Comparison of ENCODE assay signal across 20 cellular contexts in genomic region chr12:51662728-51663154, GRCh38.
DNase-seq lines count a peak whose midpoint lies in the region; TF ChIP-seq lines count a peak whose summit lies in the region.
"Had no signal": no experiment of that assay in that cellular context is flagged by ENCODE, and none has a peak within 500 bp of the region (broad histone marks: within the 10 kb centered on the region; RNA-seq: fewer than 3 reads in every experiment).

No MANE protein-coding gene starts in this region.

- H3K36me3 ChIP-seq in mesendoderm (ENCODE audit: control insufficient read depth, insufficient read depth, low read length): no peaks in the 10 kb centered on the region
- H3K36me3 ChIP-seq: BLaER1 had no signal

- WGBS in mesendoderm (ENCODE audit: extremely low coverage, insufficient coverage, low lambda C conversion rate): no CpG with 5 or more reads among the region's 11 CpGs

- H4K5ac ChIP-seq in mesendoderm (ENCODE audit: low read length): no peak overlapping the region

- no peak overlapping the region for H3K4me3 ChIP-seq in mesendoderm (ENCODE audit: low read length)
- H3K4me3 ChIP-seq: BLaER1, GM23338, K562, PC-9 had no signal

- no peak overlapping the region for H2BK5ac ChIP-seq in mesendoderm (ENCODE audit: low read length)

- H3K56ac ChIP-seq in mesendoderm (ENCODE audit: low read length): no peak overlapping the region

- no peaks in the 10 kb centered on the region for H3K79me1 ChIP-seq in mesendoderm (ENCODE audit: low read length)

- H3K27me3 ChIP-seq in mesendoderm (ENCODE audit: insufficient read depth, low read length, poor library complexity): no peaks in the 10 kb centered on the region
- H3K27me3 ChIP-seq: BLaER1 had no signal

- no peak for TF ChIP-seq CTCF in type B pancreatic cell (conservative IDR thresholded peaks at IDR 0.05)

- H3K18ac ChIP-seq in mesendoderm (ENCODE audit: low read length): no peak overlapping the region

- H3K4ac ChIP-seq in mesendoderm (ENCODE audit: low read depth, low read length): no peak overlapping the region

- H2BK15ac ChIP-seq in mesendoderm (replicated peaks; ENCODE audit: low read depth): no peak overlapping the region

- H3K27me3 Mint-ChIP-seq in type B pancreatic cell: no peaks in the 10 kb centered on the region

- H3K27ac Mint-ChIP-seq in type B pancreatic cell: peak overlapping the region; percentile 14
- H3K27ac Mint-ChIP-seq: CD4-positive, alpha-beta T cell had no signal

- peak overlapping the region; percentile 57 for H3K23ac ChIP-seq in mesendoderm (ENCODE audit: low read length)

- H3K4me3 Mint-ChIP-seq in type B pancreatic cell: no peak overlapping the region
- H3K4me3 Mint-ChIP-seq: CD4-positive, alpha-beta T cell; GM23338 had no signal

- H3K4me1 ChIP-seq in mesendoderm (ENCODE audit: control insufficient read depth, low read depth, low read length): no peaks in the 10 kb centered on the region

- H2AK5ac ChIP-seq in mesendoderm (ENCODE audit: low read length): no peak overlapping the region

- no peak overlapping the region for H3K4me2 ChIP-seq in mesendoderm (ENCODE audit: low read length)
- H3K4me2 ChIP-seq: BLaER1, GM23338, PC-9, SK-N-SH had no signal

- H3K27ac ChIP-seq in mesendoderm (ENCODE audit: low read depth, low read length): no peak overlapping the region
- H3K27ac ChIP-seq: BLaER1, PC-9 had no signal

- DNase-seq in HuH-7 (ENCODE audit: low spot score) (peak; percentile 56), kidney tubule cell (ENCODE audit: low spot score) (peak; percentile 30), mesendoderm (no peak), type B pancreatic cell (ENCODE audit: extremely low spot score, unreplicated experiment) (no peak), GDM1 (lab: John Stamatoyannopoulos, UW) (no peak), KG1 (lab: John Stamatoyannopoulos, UW) (no peak)
- DNase-seq in stimulated activated CD4-positive, alpha-beta T cell treated with anti-CD3 and anti-CD28 coated beads, Interleukin-4, amount 100 ng/mL, for 24 hours: no peak
- DNase-seq: ACHN; CD4-positive, alpha-beta T cell; COR-L47; DMS 273 treated with DMSO at 0.1 percent for 48 hours; NCI-H1092 treated with DMSO at 0.1 percent for 48 hours; NCI-H1436 treated with DMSO at 0.1 percent for 48 hours; NCI-H1930; PC-9; SIG-M5; SK-N-SH had no signal

- H2BK120ac ChIP-seq in mesendoderm (ENCODE audit: low read depth, low read length): no peak overlapping the region

- peaks cover 12% of the 10 kb centered on the region for H3K4me1 Mint-ChIP-seq in type B pancreatic cell (ENCODE audit: unreplicated experiment)

- H3K9me3 Mint-ChIP-seq in type B pancreatic cell: no peaks in the 10 kb centered on the region
- H3K9me3 Mint-ChIP-seq: CD4-positive, alpha-beta T cell; GM23338 had no signal

- peaks cover 4% of the 10 kb centered on the region for H3K36me3 Mint-ChIP-seq in type B pancreatic cell

- H3K79me2 ChIP-seq in mesendoderm (ENCODE audit: control insufficient read depth, insufficient read depth, low read length): no peaks in the 10 kb centered on the region

- H4K8ac ChIP-seq in mesendoderm (ENCODE audit: low read depth, low read length): no peak overlapping the region

- H3K9ac ChIP-seq in mesendoderm (ENCODE audit: low read length): no peak overlapping the region
- H3K9ac ChIP-seq: BLaER1, SK-N-SH had no signal

Comparison
In these comparisons a context has a peak if more than half of its experiments do, and no peak if none do; other contexts are left out.
1. DNase-seq: peak in HuH-7 (single experiment) and kidney tubule cell (single experiment); none in mesendoderm (single experiment), type B pancreatic cell (single experiment), GDM1 (single experiment), stimulated activated CD4-positive, alpha-beta T cell treated with anti-CD3 and anti-CD28 coated beads, Interleukin-4, amount 100 ng/mL, for 24 hours (single experiment) and KG1 (single experiment).